14 cellular contexts compared by ENCODE assay signal in the genomic region with DNA sequence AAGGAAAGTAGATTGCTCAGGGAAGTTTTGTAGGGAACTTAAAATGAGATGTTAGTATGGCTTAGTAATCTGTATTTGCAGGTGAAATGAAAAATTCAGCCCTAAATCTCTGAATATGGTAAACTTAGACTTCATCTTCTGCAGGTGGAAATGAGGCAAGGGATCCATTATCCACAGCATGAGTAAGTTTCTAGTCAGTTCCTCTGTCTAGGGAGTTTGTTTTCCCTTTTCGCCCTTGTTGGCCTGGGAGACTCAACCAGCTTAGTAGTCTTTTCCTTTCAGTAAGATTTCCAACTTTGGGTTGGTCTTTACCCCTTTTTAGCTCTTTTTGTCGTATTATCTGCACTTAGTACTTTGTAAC.
A peak's percentile ranks its signal among the peaks of the same experiment; 100 is the strongest.
DNase-seq lines count a peak whose midpoint lies in the region; ATAC-seq and TF ChIP-seq lines count a peak whose summit lies in the region.
"Had no signal": no experiment of that assay in that cellular context is flagged by ENCODE, and none has a peak within 500 bp of the region (broad histone marks: within the 10 kb centered on the region; RNA-seq: fewer than 3 reads in every experiment).

No MANE protein-coding gene starts in this region.

- H3K4me1 Mint-ChIP-seq in activated T-cell treated with anti-CD3 and anti-CD28 coated beads, Interleukin-2, amount 50 U/mL, for 72 hours (ENCODE audit: low read depth), result peaks cover 32% of the 10 kb centered on the region
- H3K4me1 Mint-ChIP-seq in activated T-cell treated with anti-CD3 and anti-CD28 coated beads, Interleukin-2, amount 50 U/mL, for 4 hours (ENCODE audit: low read depth), result peaks cover 28% of the 10 kb centered on the region
- H3K4me1 Mint-ChIP-seq in IgD-negative memory B cell, result peaks cover 21 to 31% (median 29%) of the 10 kb centered on the region in 3 donors

- no peaks in the 10 kb centered on the region for H3K27me3 Mint-ChIP-seq in activated T-cell treated with anti-CD3 and anti-CD28 coated beads, Interleukin-2, amount 50 U/mL, for 72 hours (ENCODE audit: low read depth)
- H3K27me3 Mint-ChIP-seq in activated T-cell treated with anti-CD3 and anti-CD28 coated beads, Interleukin-2, amount 50 U/mL, for 4 hours (ENCODE audit: low read depth), result no peaks in the 10 kb centered on the region
- no peaks in the 10 kb centered on the region for H3K27me3 Mint-ChIP-seq in IgD-negative memory B cell

- H3K36me3 Mint-ChIP-seq in activated T-cell treated with anti-CD3 and anti-CD28 coated beads, Interleukin-2, amount 50 U/mL, for 72 hours (ENCODE audit: insufficient read depth in 2 of 2), result peaks cover 0 to 5% of the 10 kb centered on the region in 2 donors
- peaks cover 17% of the 10 kb centered on the region for H3K36me3 Mint-ChIP-seq in activated T-cell treated with anti-CD3 and anti-CD28 coated beads, Interleukin-2, amount 50 U/mL, for 4 hours (ENCODE audit: insufficient read depth)
- H3K36me3 Mint-ChIP-seq in IgD-negative memory B cell, result peaks cover 9% of the 10 kb centered on the region

- peak overlapping the region; percentile 38 for H3K27ac Mint-ChIP-seq in activated T-cell treated with anti-CD3 and anti-CD28 coated beads, Interleukin-2, amount 50 U/mL, for 72 hours
- H3K27ac Mint-ChIP-seq in IgD-negative memory B cell, result peak overlapping the region; percentile 6 to 51 (median 50)

- no peak for ATAC-seq in activated T-cell treated with anti-CD3 and anti-CD28 coated beads, Interleukin-2, amount 50 U/mL, for 72 hours (replicated peaks in 1 of 2)
- no peak for ATAC-seq in activated T-cell treated with anti-CD3 and anti-CD28 coated beads, Interleukin-2, amount 50 U/mL, for 4 hours
- peak; percentile 24 for ATAC-seq in HG02852 (IDR thresholded peaks at IDR 0.05; ENCODE audit: unreplicated experiment)
- ATAC-seq: foreskin keratinocyte, left lung had no signal

- H3K9me3 Mint-ChIP-seq in activated T-cell treated with anti-CD3 and anti-CD28 coated beads, Interleukin-2, amount 50 U/mL, for 72 hours, result no peaks in the 10 kb centered on the region
- no peaks in the 10 kb centered on the region for H3K9me3 Mint-ChIP-seq in activated T-cell treated with anti-CD3 and anti-CD28 coated beads, Interleukin-2, amount 50 U/mL, for 4 hours
- no peaks in the 10 kb centered on the region for H3K9me3 Mint-ChIP-seq in IgD-negative memory B cell

- no peak for TF ChIP-seq CTCF in GM10266 (IDR thresholded peaks at IDR 0.05; ENCODE audit: control insufficient read depth, insufficient read depth, low read depth, missing control alignments)

- H3K4me3 Mint-ChIP-seq in activated T-cell treated with anti-CD3 and anti-CD28 coated beads, Interleukin-2, amount 50 U/mL, for 72 hours, result no peak overlapping the region
- no peak overlapping the region for H3K4me3 Mint-ChIP-seq in activated T-cell treated with anti-CD3 and anti-CD28 coated beads, Interleukin-2, amount 50 U/mL, for 4 hours
- peak overlapping the region in 2 of 4 donors; percentile 4 to 49 for H3K4me3 Mint-ChIP-seq in IgD-negative memory B cell

- DNase-seq in activated T-cell treated with anti-CD3 and anti-CD28 coated beads, Interleukin-2, amount 50 U/mL, for 72 hours, result no peak
- DNase-seq in activated T-cell treated with anti-CD3 and anti-CD28 coated beads, Interleukin-2, amount 50 U/mL, for 4 hours, result no peak
- DNase-seq in stromal cell of bone marrow (ENCODE audit: low read depth), result peak; percentile 20
- DNase-seq in effector CD8-positive, alpha-beta T cell (lab: John Stamatoyannopoulos, UW), result no peak
- DNase-seq in AG08396 (ENCODE audit: low spot score), result no peak
- DNase-seq in GM10266 (ENCODE audit: extremely low spot score), result no peak
- DNase-seq: 8988T, foreskin keratinocyte, left lung, NCI-H2107, nucleus accumbens, PC-9 had no signal
